Comparison of ENCODE assay signal across 8 cellular contexts in genomic region chr11:107457205-107457557, GRCh38. TPM values are rescaled to one million over a fixed set of nuclear protein-coding genes. Genes with fewer than 3 reads are reported as not detected.
A peak's percentile ranks its signal among the peaks of the same experiment; 100 is the strongest.
DNase-seq lines count a peak whose midpoint lies in the region; ATAC-seq and TF ChIP-seq lines count a peak whose summit lies in the region.

No MANE protein-coding gene starts in this region.

- no peak overlapping the region for H2BK12ac ChIP-seq in trophoblast cell (ENCODE audit: low read length)

- WGBS in trophoblast cell (ENCODE audit: extremely low coverage, insufficient coverage, insufficient read length) = no CpG with 5 or more reads among the region's 6 CpGs

- H3K27ac ChIP-seq in trophoblast cell (ENCODE audit: low read depth, low read length) = no peak overlapping the region

- no peaks in the 10 kb centered on the region for H3K9me3 ChIP-seq in trophoblast cell (ENCODE audit: insufficient read depth, low read depth, low read length)

- peaks cover 7 to 14% of the 10 kb centered on the region in 2 experiments for H3K36me3 ChIP-seq in trophoblast cell (ENCODE audit: control insufficient read depth in 1 of 2, insufficient read depth in 2 of 2, low read length in 2 of 2)

- H2BK5ac ChIP-seq in trophoblast cell (ENCODE audit: low read depth, low read length, poor library complexity) = no peak overlapping the region

- CTCF ChIA-PET in Calu3 (lab: Charles Lee) = no interaction called here
- CTCF ChIA-PET in activated CD4-positive, alpha-beta T cell treated with anti-CD3 and anti-CD28 coated beads, Interleukin-2, amount 10 ng/mL, durations not matched to agents 7 days and 5 days (lab: Charles Lee) = interaction anchor here (1.1 kb wide), 1 partner anchor 19 kb away, joined by 3 read pairs; no protein-coding TSS in a partner anchor

- H2AFZ ChIP-seq in trophoblast cell (ENCODE audit: insufficient read depth, low read length, poor library complexity) = peak overlapping the region; percentile 99

- BruUV-seq in Calu3 (replicated peaks; lab: Mats Ljungman, UMichigan) = TSS peak; percentile 79

- peak overlapping the region; percentile 93 for H3K4ac ChIP-seq in trophoblast cell (ENCODE audit: low read depth, low read length)

- H3K27ac Mint-ChIP-seq in Calu3 (ENCODE audit: unreplicated experiment) = peak overlapping the region; percentile 84
- H3K27ac Mint-ChIP-seq in activated CD4-positive, alpha-beta T cell treated with anti-CD3 and anti-CD28 coated beads, Interleukin-2, amount 10 ng/mL, durations not matched to agents 7 days and 5 days = peak overlapping the region; percentile 90

- peak overlapping the region; percentile 90 for H3K4me3 Mint-ChIP-seq in Calu3 (ENCODE audit: low read depth, unreplicated experiment)
- peak overlapping the region; percentile 81 for H3K4me3 Mint-ChIP-seq in activated CD4-positive, alpha-beta T cell treated with anti-CD3 and anti-CD28 coated beads, Interleukin-2, amount 10 ng/mL, durations not matched to agents 7 days and 5 days

- H2BK120ac ChIP-seq in trophoblast cell (ENCODE audit: insufficient read depth, low read length, poor library complexity) = no peak overlapping the region

- H4K12ac ChIP-seq in trophoblast cell (ENCODE audit: low read depth, low read length) = no peak overlapping the region

- peak overlapping the region; percentile 99 for H4K8ac ChIP-seq in trophoblast cell (ENCODE audit: low read depth, low read length)

- POLR2A ChIA-PET in activated CD4-positive, alpha-beta T cell treated with anti-CD3 and anti-CD28 coated beads, Interleukin-2, amount 10 ng/mL, durations not matched to agents 7 days and 5 days (lab: Charles Lee) = interaction anchor here (0.7 kb wide), 1 partner anchor 1383 kb away, joined by 3 read pairs; no protein-coding TSS in a partner anchor

- ATAC-seq in GM19455 (IDR thresholded peaks at IDR 0.05; ENCODE audit: unreplicated experiment) (peak; percentile 44), HG03469 (IDR thresholded peaks at IDR 0.05; ENCODE audit: unreplicated experiment) (peak; percentile 29)

- DNase-seq in Calu3 (no peak), foreskin fibroblast (peak in 1 of 2 donors; percentile 8), trophoblast cell (peak; percentile 2 to 28), NCI-H187 (lab: John Stamatoyannopoulos, UW) (no peak), NCI-H1694 treated with DMSO at 0.1 percent for 48 hours (lab: John Stamatoyannopoulos, UW) (no peak)
- DNase-seq in activated CD4-positive, alpha-beta T cell treated with anti-CD3 and anti-CD28 coated beads, Interleukin-2, amount 10 ng/mL, durations not matched to agents 7 days and 5 days = peak; percentile 21

- H3K79me1 ChIP-seq in trophoblast cell (ENCODE audit: low read length) = peaks cover 3% of the 10 kb centered on the region

- no peaks in the 10 kb centered on the region for H3K4me1 ChIP-seq in trophoblast cell (ENCODE audit: control insufficient read depth in 1 of 2, insufficient read depth in 2 of 2, low read length in 2 of 2)

- no peak overlapping the region for H3K18ac ChIP-seq in trophoblast cell (ENCODE audit: low read length)

- peaks cover 12% of the 10 kb centered on the region for H3K4me1 Mint-ChIP-seq in Calu3 (ENCODE audit: low read depth, unreplicated experiment)
- H3K4me1 Mint-ChIP-seq in activated CD4-positive, alpha-beta T cell treated with anti-CD3 and anti-CD28 coated beads, Interleukin-2, amount 10 ng/mL, durations not matched to agents 7 days and 5 days = peaks cover 28% of the 10 kb centered on the region

- H3K4me2 ChIP-seq in trophoblast cell (ENCODE audit: low read length) = peak overlapping the region; percentile 80

- no peaks in the 10 kb centered on the region for H3K27me3 ChIP-seq in trophoblast cell (ENCODE audit: insufficient read depth, low read length)

- peak overlapping the region; percentile 85 for H3K9ac ChIP-seq in trophoblast cell (ENCODE audit: low read length)

- intact Hi-C loops in Calu3 (cut with micrococcal nuclease; ENCODE audit: unreplicated experiment) = no loop called here

- H3K36me3 Mint-ChIP-seq in Calu3 (ENCODE audit: insufficient read depth, unreplicated experiment) = peaks cover 23% of the 10 kb centered on the region
- peaks cover 9% of the 10 kb centered on the region for H3K36me3 Mint-ChIP-seq in activated CD4-positive, alpha-beta T cell treated with anti-CD3 and anti-CD28 coated beads, Interleukin-2, amount 10 ng/mL, durations not matched to agents 7 days and 5 days (ENCODE audit: low read depth)

- H3K9me3 Mint-ChIP-seq in Calu3 (ENCODE audit: low read depth, unreplicated experiment) = no peaks in the 10 kb centered on the region
- H3K9me3 Mint-ChIP-seq in activated CD4-positive, alpha-beta T cell treated with anti-CD3 and anti-CD28 coated beads, Interleukin-2, amount 10 ng/mL, durations not matched to agents 7 days and 5 days = no peaks in the 10 kb centered on the region

- peaks cover 4% of the 10 kb centered on the region for H3K79me2 ChIP-seq in trophoblast cell (ENCODE audit: control insufficient read depth, insufficient read depth, low read length, poor library complexity)

- H2AK5ac ChIP-seq in trophoblast cell (ENCODE audit: low read length) = no peak overlapping the region

- H3K27me3 Mint-ChIP-seq in Calu3 (ENCODE audit: unreplicated experiment) = peaks cover 4% of the 10 kb centered on the region
- H3K27me3 Mint-ChIP-seq in activated CD4-positive, alpha-beta T cell treated with anti-CD3 and anti-CD28 coated beads, Interleukin-2, amount 10 ng/mL, durations not matched to agents 7 days and 5 days = peaks cover 10% of the 10 kb centered on the region

- peak overlapping the region; percentile 55 to 75 for H3K4me3 ChIP-seq in foreskin fibroblast (ENCODE audit: low read depth in 1 of 2, low read length in 2 of 2)
- peak overlapping the region; percentile 79 for H3K4me3 ChIP-seq in trophoblast cell (ENCODE audit: low read depth, low read length)

- no peak overlapping the region for H3K23ac ChIP-seq in trophoblast cell (ENCODE audit: low read length)

- TF ChIP-seq CTCF in Calu3 (IDR thresholded peaks at IDR 0.05; ENCODE audit: unreplicated experiment) = no peak
- no peak for TF ChIP-seq CTCF in foreskin fibroblast (IDR thresholded peaks at IDR 0.05; ENCODE audit: low read depth, low read length)

- peak overlapping the region; percentile 78 for H4K91ac ChIP-seq in trophoblast cell (ENCODE audit: low read depth, low read length)

- H3K14ac ChIP-seq in trophoblast cell (ENCODE audit: low read length) = peak overlapping the region; percentile 95

RNA-seq across cellular contexts. Expression of gene CWF19L2, which starts 0.4 kb away (rescaled TPM):
- 9.5 and 10.0 TPM in 2 replicates for total RNA-seq in Calu3 (2022)
- total RNA-seq in activated CD4-positive, alpha-beta T cell treated with anti-CD3 and anti-CD28 coated beads, Interleukin-2, amount 10 ng/mL, durations not matched to agents 7 days and 5 days = 10 to 100 TPM; 17.2 to 17.3 TPM
- 9.3 and 9.5 TPM in 2 replicates for polyA plus RNA-seq in trophoblast cell (2013)

Comparison
In these comparisons a context has a peak if more than half of its experiments do, and no peak if none do; other contexts are left out.
1. DNase-seq: peak in activated CD4-positive, alpha-beta T cell treated with anti-CD3 and anti-CD28 coated beads, Interleukin-2, amount 10 ng/mL, durations not matched to agents 7 days and 5 days (single experiment) and trophoblast cell (2 of 2); none in Calu3 (single experiment), NCI-H187 (0 of 2) and NCI-H1694 treated with DMSO at 0.1 percent for 48 hours (single experiment).